32 cellular contexts compared by ENCODE assay signal in genomic region chr15:66068801-66069200, GRCh38.
"Had no signal": no experiment of that assay in that cellular context is flagged by ENCODE, and none has a peak within 500 bp of the region (broad histone marks: within the 10 kb centered on the region; RNA-seq: fewer than 3 reads in every experiment).

No MANE protein-coding gene starts in this region.

- H3K4me1 Mint-ChIP-seq: activated CD4-positive, alpha-beta T cell treated with anti-CD3 and anti-CD28 coated beads, Interleukin-2, amount 10 ng/mL, durations not matched to agents 24 days and 14 days; activated naive CD8-positive, alpha-beta T cell treated with anti-CD3 and anti-CD28 coated beads, Interleukin-2, amount 50 U/mL, for 24 hours; activated T-helper 17 cell treated with anti-CD3 and anti-CD28 coated beads, Interleukin-2, amount 50 U/mL, for 72 hours had no signal

- H3K27ac Mint-ChIP-seq: activated CD4-positive, alpha-beta T cell treated with anti-CD3 and anti-CD28 coated beads, Interleukin-2, amount 10 ng/mL, durations not matched to agents 24 days and 14 days; activated CD8-positive, alpha-beta T cell treated with anti-CD3 and anti-CD28 coated beads for 36 hours; activated naive CD4-positive, alpha-beta T cell treated with anti-CD3 and anti-CD28 coated beads for 36 hours; activated naive CD8-positive, alpha-beta T cell; activated naive CD8-positive, alpha-beta T cell treated with anti-CD3 and anti-CD28 coated beads, Interleukin-2, amount 50 U/mL, for 24 hours; activated T-cell treated with anti-CD3 and anti-CD28 coated beads, Interleukin-2, amount 50 U/mL, for 72 hours; activated T-helper 17 cell treated with anti-CD3 and anti-CD28 coated beads, Interleukin-2, amount 50 U/mL, for 72 hours; brain had no signal

- H3K27me3 ChIP-seq: MG63, Peyer's patch had no signal

- H3K9me3 ChIP-seq: MG63, Peyer's patch had no signal

- H3K4me1 ChIP-seq: Peyer's patch had no signal

- H3K4me3 ChIP-seq: MG63, Peyer's patch had no signal

- H3K9me3 Mint-ChIP-seq: activated CD4-positive, alpha-beta T cell treated with anti-CD3 and anti-CD28 coated beads, Interleukin-2, amount 10 ng/mL, durations not matched to agents 24 days and 14 days; activated CD8-positive, alpha-beta T cell treated with anti-CD3 and anti-CD28 coated beads for 36 hours; activated naive CD4-positive, alpha-beta T cell treated with anti-CD3 and anti-CD28 coated beads for 36 hours; activated naive CD8-positive, alpha-beta T cell treated with anti-CD3 and anti-CD28 coated beads, Interleukin-2, amount 50 U/mL, for 24 hours; activated T-cell treated with anti-CD3 and anti-CD28 coated beads, Interleukin-2, amount 50 U/mL, for 72 hours; activated T-helper 17 cell treated with anti-CD3 and anti-CD28 coated beads, Interleukin-2, amount 50 U/mL, for 72 hours had no signal

- H3K36me3 Mint-ChIP-seq: activated naive CD8-positive, alpha-beta T cell; brain had no signal

- H3K27me3 Mint-ChIP-seq: activated naive CD8-positive, alpha-beta T cell; activated T-helper 17 cell treated with anti-CD3 and anti-CD28 coated beads, Interleukin-2, amount 50 U/mL, for 72 hours had no signal

- H3K4me3 Mint-ChIP-seq: activated CD4-positive, alpha-beta T cell treated with anti-CD3 and anti-CD28 coated beads, Interleukin-2, amount 10 ng/mL, durations not matched to agents 24 days and 14 days; activated CD8-positive, alpha-beta T cell treated with anti-CD3 and anti-CD28 coated beads for 36 hours; activated naive CD4-positive, alpha-beta T cell treated with anti-CD3 and anti-CD28 coated beads for 36 hours; activated naive CD8-positive, alpha-beta T cell; activated naive CD8-positive, alpha-beta T cell treated with anti-CD3 and anti-CD28 coated beads, Interleukin-2, amount 50 U/mL, for 24 hours; activated T-cell treated with anti-CD3 and anti-CD28 coated beads, Interleukin-2, amount 50 U/mL, for 72 hours; activated T-helper 17 cell treated with anti-CD3 and anti-CD28 coated beads, Interleukin-2, amount 50 U/mL, for 72 hours; brain had no signal

- DNase-seq: activated CD4-positive, alpha-beta T cell treated with anti-CD3 and anti-CD28 coated beads, Interleukin-2, amount 10 ng/mL, durations not matched to agents 24 days and 14 days; activated CD4-positive, alpha-beta T cell treated with anti-CD3 and anti-CD28 coated beads, Interleukin-2, amount 50 U/mL, for 4 hours; activated CD8-positive, alpha-beta T cell treated with anti-CD3 and anti-CD28 coated beads for 36 hours; activated gamma-delta T cell treated with Interleukin-2 at 50 U/mL for 16 hours; activated naive CD4-positive, alpha-beta T cell treated with anti-CD3 and anti-CD28 coated beads for 36 hours; activated naive CD8-positive, alpha-beta T cell treated with anti-CD3 and anti-CD28 coated beads, Interleukin-2, amount 50 U/mL, for 24 hours; activated T-cell treated with anti-CD3 and anti-CD28 coated beads, Interleukin-2, amount 50 U/mL, for 1 hour; activated T-cell treated with anti-CD3 and anti-CD28 coated beads, Interleukin-2, amount 50 U/mL, for 72 hours; anterior cingulate cortex; central memory CD4-positive, alpha-beta T cell; Kasumi-1; KG1; MG63; NCI-H1048; NCI-H1105 treated with DMSO at 0.1 percent for 48 hours; NCI-H1436; NCI-H1694; NCI-H1930; NCI-H345; NCI-H524 treated with DMSO at 0.1 percent for 48 hours; PC-3; Right ventricle myocardium superior; SW 1271; T-helper 1 cell; T-helper 2 cell; T-helper 9 cell; WERI-Rb-1 had no signal

- H3K36me3 ChIP-seq: MG63, Peyer's patch, WERI-Rb-1 had no signal

- H3K27ac ChIP-seq: Peyer's patch, RWPE1, WERI-Rb-1 had no signal
